ENCODE assay signal across 25 cellular contexts in genomic region chr19:53594811-53595509, GRCh38. TPM values are rescaled to one million over a fixed set of nuclear protein-coding genes. Genes with fewer than 3 reads are reported as not detected.
"Had no signal": no experiment of that assay in that cellular context is flagged by ENCODE, and none has a peak within 500 bp of the region (broad histone marks: within the 10 kb centered on the region; RNA-seq: fewer than 3 reads in every experiment).

No MANE protein-coding gene starts in this region.

- H3K9me3 ChIP-seq: ascending aorta, heart left ventricle, psoas muscle had no signal

- H3K27me3 Mint-ChIP-seq: activated naive CD4-positive, alpha-beta T cell treated with anti-CD3 and anti-CD28 coated beads, Interleukin-2, amount 50 U/mL, for 24 hours; memory B cell; naive B cell; type B pancreatic cell had no signal

- H3K4me1 Mint-ChIP-seq: activated naive CD4-positive, alpha-beta T cell treated with anti-CD3 and anti-CD28 coated beads, Interleukin-2, amount 50 U/mL, for 24 hours; memory B cell; naive B cell; neural crest cell had no signal

- H3K36me3 ChIP-seq: ascending aorta, heart left ventricle had no signal

- H3K9me3 Mint-ChIP-seq: activated naive CD4-positive, alpha-beta T cell treated with anti-CD3 and anti-CD28 coated beads, Interleukin-2, amount 50 U/mL, for 24 hours; naive B cell; neural crest cell; type B pancreatic cell had no signal

- H3K4me3 ChIP-seq: ascending aorta, heart left ventricle, mucosa of descending colon, psoas muscle had no signal

- H3K36me3 Mint-ChIP-seq: activated naive CD4-positive, alpha-beta T cell treated with anti-CD3 and anti-CD28 coated beads, Interleukin-2, amount 50 U/mL, for 24 hours; memory B cell; naive B cell; type B pancreatic cell had no signal

- H3K4me3 Mint-ChIP-seq: activated naive CD4-positive, alpha-beta T cell treated with anti-CD3 and anti-CD28 coated beads, Interleukin-2, amount 50 U/mL, for 24 hours; memory B cell; naive B cell; neural crest cell; type B pancreatic cell had no signal

- ATAC-seq: heart left ventricle; left ventricle myocardium superior; mucosa of descending colon; psoas muscle; right cardiac atrium; stimulated activated naive CD8-positive, alpha-beta T cell treated with anti-CD3 and anti-CD28 coated beads, Interleukin-15, Interleukin-2, amounts not matched to agents 100 U/mL and 50 U/mL, for 24 hours had no signal

- H3K27me3 ChIP-seq: ascending aorta, heart left ventricle had no signal

- H3K27ac ChIP-seq: ascending aorta, heart left ventricle, psoas muscle had no signal

- H3K27ac Mint-ChIP-seq: activated naive CD4-positive, alpha-beta T cell treated with anti-CD3 and anti-CD28 coated beads, Interleukin-2, amount 50 U/mL, for 24 hours; memory B cell; naive B cell; type B pancreatic cell had no signal

- DNase-seq: activated CD4-positive, CD25-positive, alpha-beta regulatory T cell treated with anti-CD3 and anti-CD28 coated beads, Interleukin-2, amount 50 U/mL, for 72 hours; activated gamma-delta T cell; cerebellar nuclear complex; cortex of kidney; heart left ventricle; kidney glomerular epithelial cell; left ventricle myocardium superior; naive B cell; psoas muscle; right cardiac atrium; stimulated activated CD4-positive, alpha-beta T cell treated with anti-CD3 and anti-CD28 coated beads, Interleukin-2, amount 100 ng/mL, for 24 hours; stimulated activated naive CD8-positive, alpha-beta T cell treated with anti-CD3 and anti-CD28 coated beads, Interleukin-15, Interleukin-2, amounts not matched to agents 100 U/mL and 50 U/mL, for 24 hours; substantia nigra had no signal

- H3K4me1 ChIP-seq: ascending aorta, psoas muscle had no signal

RNA-seq across cellular contexts. Expression of gene DPRX, which starts 36.8 kb away (rescaled TPM):
- total RNA-seq: activated CD8-positive, alpha-beta memory T cell treated with anti-CD3 and anti-CD28 coated beads for 36 hours; ascending aorta; frontal cortex; heart left ventricle; left ventricle myocardium superior; mucosa of descending colon; neural crest cell; osteocyte; right cardiac atrium; skeletal muscle tissue; T-helper 1 cell treated with Interleukin-12 subunit alpha and Interleukin-12 subunit beta and Interleukin-4 antibody, amounts not matched to agents 30 ng/mL and 1 ng/mL, for 36 hours had no signal
- polyA plus RNA-seq: esophagus, psoas muscle, right cardiac atrium had no signal
